ENCODE assay signal across 15 cellular contexts in genomic region chr16:83806036-83806435, GRCh38.
DNase-seq lines count a peak whose midpoint lies in the region; ATAC-seq, FAIRE-seq and TF ChIP-seq lines count a peak whose summit lies in the region.
"Had no signal": no experiment of that assay in that cellular context is flagged by ENCODE, and none has a peak within 500 bp of the region (broad histone marks: within the 10 kb centered on the region; RNA-seq: fewer than 3 reads in every experiment).

No MANE protein-coding gene starts in this region.

- DNase-seq in OCI-M1 (lab: John Stamatoyannopoulos, UW): peak; percentile 38
- peak; percentile 66 for DNase-seq in medulla oblongata (ENCODE audit: extremely low spot score)
- DNase-seq in coronary artery (ENCODE audit: low spot score): no peak
- DNase-seq in NCI-H526 (lab: John Stamatoyannopoulos, UW): no peak
- no peak for DNase-seq in ecto neural progenitor cell (ENCODE audit: low spot score)
- no peak for DNase-seq in GM19239 (ENCODE audit: insufficient read length, low spot score)
- DNase-seq: activated CD4-positive, alpha-beta T cell treated with anti-CD3 and anti-CD28 coated beads for 36 hours; activated T-cell treated with anti-CD3 and anti-CD28 coated beads for 4 hours; amniotic stem cell; dorsolateral prefrontal cortex; NCI-H187 treated with DMSO at 0.1 percent for 48 hours; NCI-H748 treated with DMSO at 0.1 percent for 48 hours; uterus had no signal

- H3K27me3 ChIP-seq in BLaER1: no peaks in the 10 kb centered on the region
- H3K27me3 ChIP-seq: dorsolateral prefrontal cortex, uterus had no signal

- peak; percentile 27 for ATAC-seq in GM21529 (IDR thresholded peaks at IDR 0.05; ENCODE audit: unreplicated experiment)
- ATAC-seq: activated CD4-positive, alpha-beta T cell treated with anti-CD3 and anti-CD28 coated beads for 36 hours had no signal

- H4K20me1 ChIP-seq in BLaER1: peaks cover 25% of the 10 kb centered on the region

- no peak for FAIRE-seq in GM19239 (lab: Jason Lieb, UNC)

- H3K27ac ChIP-seq in BLaER1: no peak overlapping the region
- H3K27ac ChIP-seq in coronary artery: peak overlapping the region in 1 of 2 donors; percentile 54
- H3K27ac ChIP-seq: uterus had no signal

- H3K36me3 ChIP-seq in BLaER1: peaks cover 16% of the 10 kb centered on the region
- H3K36me3 ChIP-seq: uterus had no signal

- H3K9me3 ChIP-seq in BLaER1: no peaks in the 10 kb centered on the region
- H3K9me3 ChIP-seq: uterus had no signal

- peaks cover 43% of the 10 kb centered on the region for H3K4me1 ChIP-seq in BLaER1
- H3K4me1 ChIP-seq: uterus had no signal

- TF ChIP-seq CTCF in coronary artery (IDR thresholded peaks at IDR 0.05): no peak

- H3K4me2 ChIP-seq in BLaER1: peak overlapping the region; percentile 39

- no peak overlapping the region for H3K9ac ChIP-seq in BLaER1

- H3K4me3 ChIP-seq in BLaER1: no peak overlapping the region
- no peak overlapping the region for H3K4me3 ChIP-seq in coronary artery
- H3K4me3 ChIP-seq: uterus had no signal

Comparison
In these comparisons a context has a peak if more than half of its experiments do, and no peak if none do; other contexts are left out.
1. DNase-seq: peak in OCI-M1 (single experiment) and medulla oblongata (single experiment); none in coronary artery (single experiment), NCI-H526 (0 of 2), ecto neural progenitor cell (single experiment) and GM19239 (single experiment).